In genomic region chr17:27838607-27839006, GRCh38 we compare ENCODE assay signal across 3 cellular contexts. TPM values are rescaled to one million over a fixed set of nuclear protein-coding genes. Genes with fewer than 3 reads are reported as not detected.
"Had no signal": no experiment of that assay in that cellular context is flagged by ENCODE, and none has a peak within 500 bp of the region (broad histone marks: within the 10 kb centered on the region; RNA-seq: fewer than 3 reads in every experiment).

No MANE protein-coding gene starts in this region.

RNA-seq across cellular contexts. Expression of gene NOS2, which starts 38.3 kb away (rescaled TPM):
- total RNA-seq: M059J, NCI-H460, SJSA1 had no signal
